In the genomic region with DNA sequence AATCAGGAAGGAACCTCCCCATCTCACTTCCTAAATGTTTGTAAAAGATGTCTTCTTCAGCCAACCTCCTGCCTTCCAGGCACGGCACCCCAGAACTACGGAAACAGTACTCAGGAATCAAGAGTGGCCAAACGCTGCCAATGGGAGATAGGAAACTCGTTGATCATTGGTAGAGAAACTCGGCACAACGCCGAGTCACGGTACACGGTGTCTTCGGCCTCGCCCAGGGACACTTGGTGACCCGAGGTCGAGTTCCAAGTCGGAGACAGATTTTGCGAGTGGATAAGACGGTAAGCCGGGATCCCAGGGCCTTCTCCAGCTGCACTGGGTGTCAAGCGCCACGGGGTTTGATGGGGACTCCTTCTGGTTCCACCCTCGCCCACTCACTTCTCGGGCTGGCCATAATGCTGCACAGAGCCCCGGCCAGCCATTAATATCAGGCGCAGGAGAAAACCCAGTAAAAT, we compare ENCODE assay signal across 9 cellular contexts. TPM values are rescaled to one million over a fixed set of nuclear protein-coding genes. Genes with fewer than 3 reads are reported as not detected.
A peak's percentile ranks its signal among the peaks of the same experiment; 100 is the strongest.
DNase-seq lines count a peak whose midpoint lies in the region; ATAC-seq, FAIRE-seq and TF ChIP-seq lines count a peak whose summit lies in the region.
"Had no signal": no experiment of that assay in that cellular context is flagged by ENCODE, and none has a peak within 500 bp of the region (broad histone marks: within the 10 kb centered on the region; RNA-seq: fewer than 3 reads in every experiment).

No MANE protein-coding gene starts in this region.

- ATAC-seq in GM19372 (IDR thresholded peaks at IDR 0.05; ENCODE audit: low read depth, unreplicated experiment) (peak; percentile 25), HG03432 (IDR thresholded peaks at IDR 0.05; ENCODE audit: unreplicated experiment) (peak; percentile 38), K562 (peak; percentile 62)

- H3K4me3 Mint-ChIP-seq in Caco-2 (ENCODE audit: unreplicated experiment): peak overlapping the region; percentile 82

- TF ChIP-seq CTCF in Caco-2 (IDR thresholded peaks at IDR 0.05; ENCODE audit: insufficient read depth in 1 of 2, low read depth in 1 of 2, low read length in 1 of 2, severe bottlenecking in 1 of 2, unreplicated experiment in 1 of 2) (no peak), K562 (IDR thresholded peaks at IDR 0.05 in 2 of 3, conservative IDR thresholded peaks at IDR 0.05 in 1 of 3; ENCODE audit: insufficient read depth in 2 of 3, low read depth in 1 of 3, low read length in 3 of 3) (no peak)

- TF ChIP-seq POLR2A in K562 (conservative IDR thresholded peaks at IDR 0.05): no peak

- peak overlapping the region; percentile 96 for H3K27ac Mint-ChIP-seq in Caco-2 (ENCODE audit: unreplicated experiment)

- H3K4me1 Mint-ChIP-seq in Caco-2 (ENCODE audit: low read depth, unreplicated experiment): no peaks in the 10 kb centered on the region

- H3K27me3 Mint-ChIP-seq in Caco-2 (ENCODE audit: insufficient read depth, unreplicated experiment): no peaks in the 10 kb centered on the region

- intact Hi-C loops in Caco-2 (cut with micrococcal nuclease; ENCODE audit: unreplicated experiment) (loop anchor here (1.0 to 5.0 kb wide), 4 partner anchors 75 to 521 kb away; no protein-coding TSS in a partner anchor), K562 (cut with micrococcal nuclease) (loop anchor here (5.0 kb wide), 1 partner anchor 169 kb away; no protein-coding TSS in a partner anchor)

- peak overlapping the region; percentile 73 to 98 for H3K9ac ChIP-seq in K562 (ENCODE audit: insufficient read depth in 1 of 2, low read depth in 2 of 2, low read length in 2 of 2)
- H3K9ac ChIP-seq in rectal smooth muscle tissue (ENCODE audit: low read length): no peak overlapping the region

- no peaks in the 10 kb centered on the region for H3K27me3 ChIP-seq in Caco-2 (replicated peaks; ENCODE audit: control insufficient read depth, insufficient read depth, low read length)
- no peaks in the 10 kb centered on the region for H3K27me3 ChIP-seq in K562 (ENCODE audit: control insufficient read depth in 2 of 2, insufficient read depth in 2 of 2, low read length in 2 of 2)
- H3K27me3 ChIP-seq in iPS DF 6.9 (ENCODE audit: control insufficient read depth, insufficient read depth, low read length): no peaks in the 10 kb centered on the region
- no peaks in the 10 kb centered on the region for H3K27me3 ChIP-seq in rectal smooth muscle tissue (ENCODE audit: control insufficient read depth, insufficient read depth, low read length)

- WGBS in K562 (ENCODE audit: insufficient coverage, low coverage, missing lambda C conversion rate): 0% methylated on average over 23 of the region's 23 CpGs
- no CpG with 5 or more reads among the region's 23 CpGs for WGBS in iPS DF 6.9 (ENCODE audit: insufficient coverage, insufficient read length)

- H3K9me3 ChIP-seq in Caco-2 (no peaks in the 10 kb centered on the region), K562 (replicated peaks; ENCODE audit: control insufficient read depth, insufficient read depth, low read depth, low read length) (no peaks in the 10 kb centered on the region), iPS DF 6.9 (ENCODE audit: control insufficient read depth, insufficient read depth, low read length) (no peaks in the 10 kb centered on the region)

- no peaks in the 10 kb centered on the region for H3K36me3 Mint-ChIP-seq in Caco-2 (ENCODE audit: insufficient read depth, unreplicated experiment)

- BruUV-seq in Caco-2 (replicated peaks; lab: Mats Ljungman, UMichigan) (no TSS peak), K562 (replicated peaks; lab: Mats Ljungman, UMichigan) (no TSS peak)

- no peaks in the 10 kb centered on the region for H3K36me3 ChIP-seq in Caco-2 (ENCODE audit: control insufficient read depth, insufficient read depth, low read length)
- no peaks in the 10 kb centered on the region; the same call in 2 of the 3 replicates for H3K36me3 ChIP-seq in K562 (ENCODE audit: control insufficient read depth, insufficient read depth, low read length)
- H3K36me3 ChIP-seq in iPS DF 6.9 (ENCODE audit: control insufficient read depth, insufficient read depth, low read length): no peaks in the 10 kb centered on the region
- no peaks in the 10 kb centered on the region for H3K36me3 ChIP-seq in rectal smooth muscle tissue (ENCODE audit: control insufficient read depth, insufficient read depth, low read length)

- POLR2A ChIA-PET in Caco-2 (lab: Charles Lee): interaction anchor here (0.6 kb wide), 1 partner anchor 36 kb away, joined by 4 read pairs; no protein-coding TSS in a partner anchor
- POLR2A ChIA-PET in K562 (lab: Yijun Ruan, JAX): interaction anchor here (0.5 to 0.7 kb wide), 2 partner anchors 36 to 54 kb away, joined by 3 read pairs; no protein-coding TSS in a partner anchor

- H3K27ac ChIP-seq in K562 (ENCODE audit: extremely low read depth, low read depth, low read length): peak overlapping the region; percentile 82
- H3K27ac ChIP-seq in iPS DF 6.9 (ENCODE audit: low read length): no peak overlapping the region
- peak overlapping the region; percentile 2 for H3K27ac ChIP-seq in rectal smooth muscle tissue (ENCODE audit: low read depth, low read length)

- peak overlapping the region; percentile 99 for H2AFZ ChIP-seq in K562 (ENCODE audit: low read depth, low read length)

- FAIRE-seq in K562 (lab: Jason Lieb, UNC): peak; percentile 78
- FAIRE-seq: endometrium had no signal

- H3K4me2 ChIP-seq in K562 (ENCODE audit: insufficient read depth, low read length): peak overlapping the region; percentile 90

- H3K9me3 Mint-ChIP-seq in Caco-2 (ENCODE audit: unreplicated experiment): no peaks in the 10 kb centered on the region

- H3K4me3 ChIP-seq in Caco-2 (ENCODE audit: low read depth, low read length) (peak overlapping the region; percentile 82), K562 (peak overlapping the region; percentile 80), iPS DF 6.9 (ENCODE audit: low read length) (peak overlapping the region; percentile 78), rectal smooth muscle tissue (ENCODE audit: low read length) (peak overlapping the region; percentile 83)

- DNase-seq in Caco-2 (peak; percentile 57 to 70), NOMO-1 treated with DMSO at 0.1 percent for 48 hours (lab: John Stamatoyannopoulos, UW; ENCODE audit: unreplicated experiment) (peak; percentile 60), K562 (ENCODE audit: extremely low read depth in 1 of 4, low spot score in 3 of 4) (peak; percentile 39 to 86 (median 52)), iPS DF 6.9 (ENCODE audit: low read depth, low spot score) (peak; percentile 13)
- DNase-seq in stimulated activated CD4-positive, alpha-beta T cell treated with anti-CD3 and anti-CD28 coated beads, Interleukin-12 subunit alpha, Interleukin-12 subunit beta, amount 100 ng/mL, for 4 hours: no peak

- TF ChIP-seq RAD21 in K562 (CRISPR knock-in tag; conservative IDR thresholded peaks at IDR 0.05 in 1 of 2, IDR thresholded peaks at IDR 0.05 in 1 of 2): no peak

- H3K9me1 ChIP-seq in K562 (ENCODE audit: control insufficient read depth, insufficient read depth, low read length): no peaks in the 10 kb centered on the region

- no peak for TF ChIP-seq EP300 in K562 (IDR thresholded peaks at IDR 0.05; ENCODE audit: low read length)

- peaks cover 44% of the 10 kb centered on the region for H3K79me2 ChIP-seq in K562 (ENCODE audit: control insufficient read depth, insufficient read depth, low read length)

- CTCF ChIA-PET in Caco-2 (lab: Charles Lee): interaction anchor here (1.2 kb wide), 1 partner anchor 120 kb away, joined by 4 read pairs; no protein-coding TSS in a partner anchor
- CTCF ChIA-PET in K562 (lab: Yijun Ruan, JAX; ENCODE audit: low intra/inter-chr PET ratio): no interaction called here

- peaks cover 10% of the 10 kb centered on the region; the same call in 1 of the 2 replicates for H3K4me1 ChIP-seq in Caco-2
- peaks cover 3 to 4% of the 10 kb centered on the region in 2 experiments; a peak in 1 of 5 replicates for H3K4me1 ChIP-seq in K562 (replicated peaks in 1 of 2; ENCODE audit: control insufficient read depth in 2 of 2, insufficient read depth in 2 of 2, low read length in 2 of 2)
- no peaks in the 10 kb centered on the region for H3K4me1 ChIP-seq in iPS DF 6.9 (ENCODE audit: control insufficient read depth, insufficient read depth, low read length)
- H3K4me1 ChIP-seq in rectal smooth muscle tissue (ENCODE audit: control insufficient read depth, insufficient read depth, low read length): no peaks in the 10 kb centered on the region

- in situ Hi-C loops in K562 (cut with MboI): no loop called here

- H4K20me1 ChIP-seq in K562 (replicated peaks; ENCODE audit: control insufficient read depth, insufficient read depth, low read length): no peaks in the 10 kb centered on the region

RNA-seq across cellular contexts. Expression of a gene that starts 0.3 kb away (rescaled TPM):
- total RNA-seq in Caco-2 (2022) (0.26 and 0.50 TPM in 2 replicates), K562 (2014; rRNA removed) (0.05 and 0.08 TPM in 2 replicates), K562 (2014; rRNA removed; fragmentation: Illumina TruSeq; extraction: Trizol) (0.26 and 0.36 TPM in 2 replicates), K562 (2015; rRNA removed; fragmentation: Illumina TruSeq; extraction: Trizol) (0.23 and 0.33 TPM in 2 replicates), K562 (2021) (0.16 and 0.18 TPM in 2 replicates)
- 0.12 and 0.25 TPM in 2 replicates for total RNA-seq in K562 (2011; cell fraction: chromatin; rRNA removed; ENCODE audit: low replicate concordance)
- total RNA-seq in K562 (2011; cell fraction: nucleolus; rRNA removed): not detected in 2 replicates
- 0.15 and 0.23 TPM in 2 replicates for total RNA-seq in K562 (2011; cell fraction: nucleoplasm; rRNA removed)
- polyA plus RNA-seq in K562 (2011; rRNA removed) (0.15 and 0.20 TPM in 2 replicates), K562 (2014; fragmentation: Illumina TruSeq; extraction: Trizol) (0.06 and 0.18 TPM in 2 replicates), K562 (2014; fragmentation: Nextera tagmentation; extraction: Ambion mirVana) (under 1 TPM; 0.13 to 0.14 TPM), K562 (2014; rRNA removed) (0.05 TPM in 1 of 2 replicates, not detected in the other)
- polyA plus RNA-seq in K562 (2011; cell fraction: cytosol; rRNA removed): 0.01 and 0.03 TPM in 2 replicates
- 0.08 TPM in 1 of 2 replicates, not detected in the other for polyA plus RNA-seq in K562 (2011; cell fraction: nucleus; rRNA removed)
- polyA plus RNA-seq in K562 (2012): 0.18 and 0.25 TPM in 2 replicates
- 0.35 and 0.63 TPM in 2 replicates for polyA minus RNA-seq in K562 (2011; rRNA and poly(A)+ RNA removed)
- 0.55 TPM in 1 of 2 replicates, not detected in the other for polyA minus RNA-seq in K562 (2011; cell fraction: cytosol; rRNA and poly(A)+ RNA removed)
- polyA minus RNA-seq in K562 (2011; cell fraction: nucleus; rRNA and poly(A)+ RNA removed): 0.27 and 0.56 TPM in 2 replicates

RNA-seq across cellular contexts. Expression of a gene that starts 0.4 kb away (rescaled TPM):
- 7.9 and 11.7 TPM in 2 replicates for total RNA-seq in Caco-2 (2022)
- 14.3 and 39.7 TPM in 2 replicates for total RNA-seq in K562 (2011; cell fraction: chromatin; rRNA removed; ENCODE audit: low replicate concordance)
- total RNA-seq in K562 (2011; cell fraction: nucleolus; rRNA removed): 3.7 and 6.6 TPM in 2 replicates
- total RNA-seq in K562 (2011; cell fraction: nucleoplasm; rRNA removed): 11.4 and 14.9 TPM in 2 replicates
- total RNA-seq in K562 (2014; rRNA removed): 10.3 and 31.1 TPM in 2 replicates
- 16.1 and 16.5 TPM in 2 replicates for total RNA-seq in K562 (2014; rRNA removed; fragmentation: Illumina TruSeq; extraction: Trizol)
- 17.4 and 21.4 TPM in 2 replicates for total RNA-seq in K562 (2015; rRNA removed; fragmentation: Illumina TruSeq; extraction: Trizol)
- 9.8 and 11.1 TPM in 2 replicates for total RNA-seq in K562 (2021)
- polyA plus RNA-seq in K562 (2011; rRNA removed): 11.4 and 15.4 TPM in 2 replicates
- polyA plus RNA-seq in K562 (2011; cell fraction: cytosol; rRNA removed): 2.4 and 5.1 TPM in 2 replicates
- polyA plus RNA-seq in K562 (2011; cell fraction: nucleus; rRNA removed): 13.2 and 16.0 TPM in 2 replicates
- 5.2 and 7.2 TPM in 2 replicates for polyA plus RNA-seq in K562 (2012)
- 8.0 and 11.6 TPM in 2 replicates for polyA plus RNA-seq in K562 (2014; fragmentation: Illumina TruSeq; extraction: Trizol)
- 10 to 100 TPM; 16.3 to 29.2 TPM for polyA plus RNA-seq in K562 (2014; fragmentation: Nextera tagmentation; extraction: Ambion mirVana)
- polyA plus RNA-seq in K562 (2014; rRNA removed): 11.0 and 18.4 TPM in 2 replicates
- polyA minus RNA-seq in K562 (2011; rRNA and poly(A)+ RNA removed): 28.6 and 30.5 TPM in 2 replicates
- 11.0 and 12.8 TPM in 2 replicates for polyA minus RNA-seq in K562 (2011; cell fraction: cytosol; rRNA and poly(A)+ RNA removed)
- 17.2 and 29.4 TPM in 2 replicates for polyA minus RNA-seq in K562 (2011; cell fraction: nucleus; rRNA and poly(A)+ RNA removed)
